In the genomic region with DNA sequence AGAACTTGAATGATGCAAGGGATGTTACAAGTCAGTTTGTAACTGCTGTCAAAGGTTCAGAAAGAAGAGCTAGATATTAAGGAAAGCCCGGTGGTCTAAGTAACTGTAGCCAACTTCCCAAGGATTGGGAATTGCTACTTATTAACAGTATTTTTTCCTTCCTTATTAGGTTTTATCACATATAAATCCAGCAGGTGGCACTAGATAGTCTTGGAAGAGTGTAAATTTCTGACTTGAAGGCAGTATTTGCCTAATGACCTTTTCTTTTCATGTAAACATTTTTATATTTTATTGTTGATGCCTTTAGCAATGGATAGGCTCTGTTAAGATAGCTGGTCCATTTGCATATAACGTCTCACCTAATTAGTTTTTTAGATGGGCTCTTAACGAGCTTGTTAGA, we compare ENCODE assay signal across 8 cellular contexts. TPM values are rescaled to one million over a fixed set of nuclear protein-coding genes. Genes with fewer than 3 reads are reported as not detected.
DNase-seq lines count a peak whose midpoint lies in the region; ATAC-seq lines count a peak whose summit lies in the region.

No MANE protein-coding gene starts in this region.

- H3K4me1 Mint-ChIP-seq in effector memory CD8-positive, alpha-beta T cell (ENCODE audit: low read depth in 2 of 2) = no peaks in the 10 kb centered on the region

- no peaks in the 10 kb centered on the region for H3K27me3 Mint-ChIP-seq in effector memory CD8-positive, alpha-beta T cell

- H3K9me3 Mint-ChIP-seq in effector memory CD8-positive, alpha-beta T cell = no peaks in the 10 kb centered on the region

- DNase-seq in AG08395 (ENCODE audit: low spot score) (peak; percentile 48), H4 (ENCODE audit: low spot score) (peak; percentile 49), RKO (ENCODE audit: low spot score) (peak; percentile 53), hepatic stellate cell (ENCODE audit: low spot score) (peak; percentile 28), ecto neural progenitor cell (ENCODE audit: low spot score) (no peak)
- DNase-seq in effector memory CD8-positive, alpha-beta T cell = no peak
- DNase-seq in NK-92 treated with Interleukin-12 subunit alpha and Interleukin-12 subunit beta, amount 100 ng/mL, for 24 hours (lab: John Stamatoyannopoulos, UW) = no peak

- no peaks in the 10 kb centered on the region for H3K36me3 Mint-ChIP-seq in effector memory CD8-positive, alpha-beta T cell (ENCODE audit: insufficient read depth)

- no peak overlapping the region for H3K27ac Mint-ChIP-seq in effector memory CD8-positive, alpha-beta T cell

- no peak for ATAC-seq in effector memory CD8-positive, alpha-beta T cell (replicated peaks)
- no peak for ATAC-seq in HG02970 (IDR thresholded peaks at IDR 0.05; ENCODE audit: low FRiP score, unreplicated experiment)

- H3K4me3 Mint-ChIP-seq in effector memory CD8-positive, alpha-beta T cell = no peak overlapping the region

RNA-seq across cellular contexts. Expression of gene ANLN, which starts 51.2 kb away (rescaled TPM):
- total RNA-seq in H4 (2014; rRNA removed; shearing (Covaris generic)) = 132 and 151 TPM in 2 replicates

Comparison
In these comparisons a context has a peak if more than half of its experiments do, and no peak if none do; other contexts are left out.
1. DNase-seq: peak in AG08395 (single experiment), H4 (single experiment), RKO (single experiment) and hepatic stellate cell (single experiment); none in ecto neural progenitor cell (single experiment), effector memory CD8-positive, alpha-beta T cell (0 of 3) and NK-92 treated with Interleukin-12 subunit alpha and Interleukin-12 subunit beta, amount 100 ng/mL, for 24 hours (single experiment).